ENCODE assay signal across 9 cellular contexts in genomic region chr3:12556243-12556722, GRCh38. TPM values are rescaled to one million over a fixed set of nuclear protein-coding genes. Genes with fewer than 3 reads are reported as not detected.
DNase-seq lines count a peak whose midpoint lies in the region; ATAC-seq, FAIRE-seq and TF ChIP-seq lines count a peak whose summit lies in the region.
"Had no signal": no experiment of that assay in that cellular context is flagged by ENCODE, and none has a peak within 500 bp of the region (broad histone marks: within the 10 kb centered on the region; RNA-seq: fewer than 3 reads in every experiment).

No MANE protein-coding gene starts in this region.

- peaks cover 42% of the 10 kb centered on the region for H3K79me2 ChIP-seq in GM23338 (replicated peaks; ENCODE audit: insufficient read depth)

- TF ChIP-seq CTCF in GM23338 (conservative IDR thresholded peaks at IDR 0.05; ENCODE audit: low read depth in 2 of 2) (no peak), fibroblast of mammary gland (conservative IDR thresholded peaks at IDR 0.05; ENCODE audit: control insufficient read depth, insufficient read depth, low read depth, low read length) (no peak), progenitor cell of endocrine pancreas (IDR thresholded peaks at IDR 0.05; ENCODE audit: unreplicated experiment) (no peak)

- no peaks in the 10 kb centered on the region for H3K36me3 ChIP-seq in GM23338 (ENCODE audit: insufficient read depth)

- DNase-seq in GM23338 (ENCODE audit: low spot score) = no peak
- DNase-seq in fibroblast of mammary gland (ENCODE audit: low read depth) = no peak
- no peak for DNase-seq in progenitor cell of endocrine pancreas (ENCODE audit: low spot score, unreplicated experiment)
- DNase-seq in frontal cortex (ENCODE audit: low spot score in 2 of 2) = no peak

- H3K36me3 Mint-ChIP-seq in GM23338 (ENCODE audit: low read depth) (peaks cover 3% of the 10 kb centered on the region; the same call in 1 of the 3 replicates), progenitor cell of endocrine pancreas (ENCODE audit: insufficient read depth) (no peaks in the 10 kb centered on the region)

- peak overlapping the region; percentile 97 for H3K4me2 ChIP-seq in GM23338

- H3K9me2 ChIP-seq in GM23338 (ENCODE audit: insufficient read depth) = no peaks in the 10 kb centered on the region

- peaks cover 27% of the 10 kb centered on the region for H3K4me1 Mint-ChIP-seq in GM23338
- peaks cover 28% of the 10 kb centered on the region for H3K4me1 Mint-ChIP-seq in progenitor cell of endocrine pancreas (ENCODE audit: low read depth)

- peak overlapping the region; percentile 66; the same call in 1 of the 2 replicates for H3K27ac ChIP-seq in GM23338 (ENCODE audit: low read depth)

- peaks cover 29% of the 10 kb centered on the region for H4K20me1 ChIP-seq in GM23338 (replicated peaks; ENCODE audit: insufficient read depth)

- no peaks in the 10 kb centered on the region for H3K9me3 Mint-ChIP-seq in GM23338
- no peaks in the 10 kb centered on the region for H3K9me3 Mint-ChIP-seq in progenitor cell of endocrine pancreas (ENCODE audit: low read depth)

- H3K4me1 ChIP-seq in GM23338 (ENCODE audit: insufficient read depth) = peaks cover 30% of the 10 kb centered on the region

- peaks cover 4% of the 10 kb centered on the region; the same call in 1 of the 2 replicates for H3F3A ChIP-seq in GM23338 (replicated peaks; ENCODE audit: low read depth)

- H3K27me3 ChIP-seq in GM23338 (ENCODE audit: insufficient read depth) = peaks cover 17% of the 10 kb centered on the region

- peak overlapping the region; percentile 82 for H3K4me3 Mint-ChIP-seq in GM23338
- peak overlapping the region; percentile 79 for H3K4me3 Mint-ChIP-seq in progenitor cell of endocrine pancreas (ENCODE audit: low read depth)

- peak overlapping the region; percentile 99 for H2AFZ ChIP-seq in GM23338

- no peak for FAIRE-seq in frontal cortex (lab: Jason Lieb, UNC)

- peak overlapping the region; percentile 49 for H3K27ac Mint-ChIP-seq in GM23338
- peak overlapping the region; percentile 94 for H3K27ac Mint-ChIP-seq in progenitor cell of endocrine pancreas

- H3K27me3 Mint-ChIP-seq in GM23338 (ENCODE audit: insufficient read depth, low read depth, poor library complexity) = no peaks in the 10 kb centered on the region
- peaks cover 16% of the 10 kb centered on the region for H3K27me3 Mint-ChIP-seq in progenitor cell of endocrine pancreas

- H3K4me3 ChIP-seq in GM23338 = peak overlapping the region; percentile 64
- peak overlapping the region; percentile 74 for H3K4me3 ChIP-seq in fibroblast of mammary gland (ENCODE audit: control insufficient read depth, low read depth, low read length)

- ATAC-seq in GM23338 = peak; percentile 8
- peak; percentile 5 for ATAC-seq in SK-N-SH treated with all-trans-retinoic acid at 6 μM for 48 hours
- no peak for ATAC-seq in HG02623 (IDR thresholded peaks at IDR 0.05; ENCODE audit: unreplicated experiment)
- ATAC-seq in HG03175 (IDR thresholded peaks at IDR 0.05; ENCODE audit: unreplicated experiment) = no peak
- ATAC-seq in HG03108 (IDR thresholded peaks at IDR 0.05; ENCODE audit: unreplicated experiment) = no peak

TF ChIP-seq in GM23338, 12 proteins besides CTCF, POLR2A, EP300 and RAD21:
- TF ChIP-seq ZNF331 (CRISPR knock-in tag; IDR thresholded peaks at IDR 0.05; ENCODE audit: low read depth) (no peak), REST (IDR thresholded peaks at IDR 0.05; ENCODE audit: unreplicated experiment) (no peak), EZH2phosphoT487 (IDR thresholded peaks at IDR 0.05; ENCODE audit: unreplicated experiment) (no peak), STAT1 (IDR thresholded peaks at IDR 0.05; ENCODE audit: unreplicated experiment) (no peak), CREB1 (CRISPR knock-in tag; IDR thresholded peaks at IDR 0.05; ENCODE audit: low read depth) (no peak), EZH2 (IDR thresholded peaks at IDR 0.05; ENCODE audit: low read depth, unreplicated experiment) (no peak), JUNB (IDR thresholded peaks at IDR 0.05; ENCODE audit: unreplicated experiment) (no peak)
- TF ChIP-seq, protein P1, sequence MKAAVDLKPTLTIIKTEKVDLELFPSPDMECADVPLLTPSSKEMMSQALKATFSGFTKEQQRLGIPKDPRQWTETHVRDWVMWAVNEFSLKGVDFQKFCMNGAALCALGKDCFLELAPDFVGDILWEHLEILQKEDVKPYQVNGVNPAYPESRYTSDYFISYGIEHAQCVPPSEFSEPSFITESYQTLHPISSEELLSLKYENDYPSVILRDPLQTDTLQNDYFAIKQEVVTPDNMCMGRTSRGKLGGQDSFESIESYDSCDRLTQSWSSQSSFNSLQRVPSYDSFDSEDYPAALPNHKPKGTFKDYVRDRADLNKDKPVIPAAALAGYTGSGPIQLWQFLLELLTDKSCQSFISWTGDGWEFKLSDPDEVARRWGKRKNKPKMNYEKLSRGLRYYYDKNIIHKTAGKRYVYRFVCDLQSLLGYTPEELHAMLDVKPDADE (IDR thresholded peaks at IDR 0.05) = no peak

TF ChIP-seq in SK-N-SH treated with all-trans-retinoic acid at 6 μM for 48 hours, 23 proteins besides CTCF, POLR2A, EP300 and RAD21:
- TF ChIP-seq ZC3H10 (CRISPR knock-in tag; IDR thresholded peaks at IDR 0.05) (no peak), TCF4 (CRISPR knock-in tag; IDR thresholded peaks at IDR 0.05; ENCODE audit: borderline replicate concordance) (no peak), OSR1 (CRISPR knock-in tag; IDR thresholded peaks at IDR 0.05) (no peak), GLIS3 (CRISPR knock-in tag; IDR thresholded peaks at IDR 0.05) (no peak), ZFP3 (CRISPR knock-in tag; IDR thresholded peaks at IDR 0.05) (no peak), BACH2 (CRISPR knock-in tag; IDR thresholded peaks at IDR 0.05; ENCODE audit: borderline replicate concordance) (no peak), ZNF70 (CRISPR knock-in tag; IDR thresholded peaks at IDR 0.05) (no peak), ARNTL (CRISPR knock-in tag; IDR thresholded peaks at IDR 0.05; ENCODE audit: borderline replicate concordance, low read depth) (no peak), RARB (CRISPR knock-in tag; IDR thresholded peaks at IDR 0.05) (no peak), SNAI2 (CRISPR knock-in tag; IDR thresholded peaks at IDR 0.05) (no peak), CSRNP3 (CRISPR knock-in tag; IDR thresholded peaks at IDR 0.05) (no peak), ZNF8 (CRISPR knock-in tag; IDR thresholded peaks at IDR 0.05) (no peak), ISL1 (CRISPR knock-in tag; IDR thresholded peaks at IDR 0.05) (no peak), ZFP30 (CRISPR knock-in tag; IDR thresholded peaks at IDR 0.05) (no peak), CREB5 (CRISPR knock-in tag; IDR thresholded peaks at IDR 0.05; ENCODE audit: low read depth) (no peak), TSHZ2 (CRISPR knock-in tag; IDR thresholded peaks at IDR 0.05) (no peak), CSDC2 (CRISPR knock-in tag; IDR thresholded peaks at IDR 0.05) (no peak)

RNA-seq across cellular contexts. Expression of gene MKRN2, which starts 0.6 kb away (rescaled TPM):
- total RNA-seq in GM23338 (2014; rRNA removed; shearing (Covaris generic)) = 21.6 and 24.6 TPM in 2 replicates
- polyA plus RNA-seq in GM23338 (2016; fragmentation: Nextera tagmentation; extraction: Ambion mirVana) = 9.1 and 11.4 TPM in 2 replicates
- 23.4 and 23.9 TPM in 2 replicates for total RNA-seq in progenitor cell of endocrine pancreas
- total RNA-seq in frontal cortex = 35.5 TPM

RNA-seq across cellular contexts. Expression of gene MKRN2OS, which starts 11.0 kb away (rescaled TPM):
- total RNA-seq in GM23338 (2014; rRNA removed; shearing (Covaris generic)) = not detected in 2 replicates
- 0.55 and 0.59 TPM in 2 replicates for polyA plus RNA-seq in GM23338 (2016; fragmentation: Nextera tagmentation; extraction: Ambion mirVana)
- 1.7 and 2.0 TPM in 2 replicates for total RNA-seq in progenitor cell of endocrine pancreas
- total RNA-seq in frontal cortex = not detected
- total RNA-seq: T-helper 1 cell treated with Interleukin-12 subunit alpha and Interleukin-12 subunit beta and Interleukin-4 antibody, amounts not matched to agents 30 ng/mL and 1 ng/mL, for 36 hours had no signal

Comparison
In these comparisons a context has a peak if more than half of its experiments do, and no peak if none do; other contexts are left out.
1. ATAC-seq: peak in GM23338 (single experiment) and SK-N-SH treated with all-trans-retinoic acid at 6 μM for 48 hours (single experiment); none in HG02623 (single experiment), HG03175 (single experiment) and HG03108 (single experiment).